ENCODE assay signal across 8 cellular contexts in genomic region chr17:51720439-51720838, GRCh38.
"Had no signal": no experiment of that assay in that cellular context is flagged by ENCODE, and none has a peak within 500 bp of the region (broad histone marks: within the 10 kb centered on the region; RNA-seq: fewer than 3 reads in every experiment).

No MANE protein-coding gene starts in this region.

- FAIRE-seq: G401.6, GM12878, GM12891, GM12892, GM18507, GM19239 had no signal

- ATAC-seq: GM12878 had no signal

- H3K4me3 ChIP-seq: GM12878 had no signal

- DNase-seq: GDM1, GF-D8 had no signal
